17 cellular contexts compared by ENCODE assay signal in the genomic region with DNA sequence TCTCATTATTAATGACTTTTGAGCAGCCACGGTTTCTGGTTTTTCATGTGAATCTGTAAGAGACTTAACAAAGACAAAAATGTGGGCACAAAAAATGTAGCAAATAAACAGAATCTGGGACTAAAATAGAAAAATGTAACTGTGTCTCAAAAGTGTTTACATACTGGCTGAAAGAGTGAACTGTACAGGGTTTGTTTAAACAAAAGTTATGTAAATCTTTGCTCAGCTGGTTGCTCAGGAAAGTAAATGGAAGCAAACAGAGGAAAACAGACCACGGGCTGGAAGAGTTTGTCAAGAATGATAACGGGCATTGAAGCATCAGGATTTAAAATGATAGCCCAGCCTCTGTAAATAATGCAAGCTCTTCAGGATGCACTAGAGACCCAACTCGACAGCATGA.
A peak's percentile ranks its signal among the peaks of the same experiment; 100 is the strongest.
DNase-seq lines count a peak whose midpoint lies in the region; ATAC-seq, FAIRE-seq and TF ChIP-seq lines count a peak whose summit lies in the region.
"Had no signal": no experiment of that assay in that cellular context is flagged by ENCODE, and none has a peak within 500 bp of the region (broad histone marks: within the 10 kb centered on the region; RNA-seq: fewer than 3 reads in every experiment).

No MANE protein-coding gene starts in this region.

- H3K4me1 Mint-ChIP-seq in Caco-2 (ENCODE audit: low read depth, unreplicated experiment), result peaks cover 14% of the 10 kb centered on the region

- H3K9me3 ChIP-seq in Caco-2, result no peaks in the 10 kb centered on the region
- no peaks in the 10 kb centered on the region for H3K9me3 ChIP-seq in HepG2 (ENCODE audit: low read length)
- H3K9me3 ChIP-seq: A549 had no signal

- H3K4me3 Mint-ChIP-seq in Caco-2 (ENCODE audit: unreplicated experiment), result peak overlapping the region; percentile 31
- H3K4me3 Mint-ChIP-seq: CD4-positive, CD25-positive, alpha-beta regulatory T cell had no signal

- TF ChIP-seq CTCF in Caco-2 (IDR thresholded peaks at IDR 0.05; ENCODE audit: insufficient read depth in 1 of 2, low read depth in 1 of 2, low read length in 1 of 2, severe bottlenecking in 1 of 2, unreplicated experiment in 1 of 2), result no peak
- no peak for TF ChIP-seq CTCF in LNCaP clone FGC (IDR thresholded peaks at IDR 0.05; ENCODE audit: control insufficient read depth, extremely low read depth, insufficient read depth)
- TF ChIP-seq CTCF in HepG2 (CRISPR knock-in tag; IDR thresholded peaks at IDR 0.05), result no peak

- BruUV-seq in Caco-2 (replicated peaks; lab: Mats Ljungman, UMichigan), result no TSS peak
- no TSS peak for BruUV-seq in HepG2 (replicated peaks; lab: Mats Ljungman, UMichigan)

- POLR2A ChIA-PET in Caco-2 (lab: Charles Lee) (no interaction called here), HepG2 (lab: Yijun Ruan, JAX) (no interaction called here)

- H3K27ac ChIP-seq in HepG2 (ENCODE audit: extremely low read length, insufficient read depth, low read length), result no peak overlapping the region
- H3K27ac ChIP-seq: A549, RWPE1 had no signal

- ATAC-seq in HepG2 (peak; percentile 87), GM19455 (IDR thresholded peaks at IDR 0.05; ENCODE audit: unreplicated experiment) (no peak)
- ATAC-seq: A549 had no signal

- CTCF ChIA-PET in Caco-2 (lab: Charles Lee), result no interaction called here
- CTCF ChIA-PET in HepG2 (lab: Yijun Ruan, JAX; ENCODE audit: low intra/inter-chr PET ratio, low total read pairs), result no interaction called here

- peaks cover 13% of the 10 kb centered on the region for H3K9me3 Mint-ChIP-seq in Caco-2 (ENCODE audit: unreplicated experiment)

- FAIRE-seq in HepG2 (lab: Jason Lieb, UNC), result peak; percentile 79
- FAIRE-seq: A549 had no signal

- no peaks in the 10 kb centered on the region for H3K36me3 Mint-ChIP-seq in Caco-2 (ENCODE audit: insufficient read depth, unreplicated experiment)
- H3K36me3 Mint-ChIP-seq: CD4-positive, CD25-positive, alpha-beta regulatory T cell had no signal

- no peaks in the 10 kb centered on the region for H3K36me3 ChIP-seq in Caco-2 (ENCODE audit: control insufficient read depth, insufficient read depth, low read length)
- no peaks in the 10 kb centered on the region for H3K36me3 ChIP-seq in HepG2 (replicated peaks in 1 of 2; ENCODE audit: control insufficient read depth in 1 of 2, insufficient read depth in 2 of 2, low read length in 2 of 2)

- intact Hi-C loops in Caco-2 (cut with micrococcal nuclease; ENCODE audit: unreplicated experiment), result no loop called here
- intact Hi-C loops in HepG2 (cut with micrococcal nuclease; ENCODE audit: unreplicated experiment), result no loop called here

- H3K27me3 ChIP-seq in Caco-2 (replicated peaks; ENCODE audit: control insufficient read depth, insufficient read depth, low read length) (no peaks in the 10 kb centered on the region), HepG2 (ENCODE audit: control insufficient read depth in 1 of 2, insufficient read depth in 2 of 2, low read length in 2 of 2) (no peaks in the 10 kb centered on the region)

- TF ChIP-seq EP300 in HepG2 (IDR thresholded peaks at IDR 0.05; ENCODE audit: low read depth in 2 of 2, low read length in 2 of 2) (peak in 1 of 2 experiments; percentile 48; a peak in 1 of 4 replicates), HepG2 (CRISPR knock-in tag; IDR thresholded peaks at IDR 0.05; ENCODE audit: borderline replicate concordance) (no peak)

- DNase-seq in Caco-2 (peak in 1 of 2 experiments; percentile 36), LNCaP clone FGC (ENCODE audit: low read depth) (peak; percentile 33), SHP77 (lab: John Stamatoyannopoulos, UW) (peak; percentile 21 to 45), HepG2 (ENCODE audit: low spot score) (peak; percentile 40), epidermal melanocyte (ENCODE audit: insufficient read length, low spot score) (no peak), AML-193 (lab: John Stamatoyannopoulos, UW) (no peak)
- DNase-seq: Calu3; CD4-positive, CD25-positive, alpha-beta regulatory T cell; DND-41; GDM1; GOT3; MV-4-11; NCI-H1436 treated with DMSO at 0.1 percent for 48 hours; NCI-H446 treated with DMSO at 0.1 percent for 48 hours had no signal

- TF ChIP-seq POLR2A in HepG2 (IDR thresholded peaks at IDR 0.05; ENCODE audit: insufficient read depth in 1 of 2, low read depth in 2 of 2, low read length in 2 of 2), result no peak

- WGBS in HepG2 (ENCODE audit: low lambda C conversion rate), result 2% methylated on average over 4 of the region's 4 CpGs

- H3K27ac Mint-ChIP-seq in Caco-2 (ENCODE audit: unreplicated experiment), result no peak overlapping the region
- H3K27ac Mint-ChIP-seq: CD4-positive, CD25-positive, alpha-beta regulatory T cell had no signal

- H3K4me3 ChIP-seq in Caco-2 (ENCODE audit: low read depth, low read length) (no peak overlapping the region), LNCaP clone FGC (ENCODE audit: low read depth, low read length) (no peak overlapping the region), HepG2 (replicated peaks in 1 of 3; ENCODE audit: insufficient read depth in 1 of 3, low read depth in 2 of 3, low read length in 3 of 3) (no peak overlapping the region; a peak in 1 of 6 replicates)
- H3K4me3 ChIP-seq: A549 had no signal

- no peaks in the 10 kb centered on the region; the same call in 1 of the 2 replicates for H3K4me1 ChIP-seq in Caco-2
- peaks cover 17% of the 10 kb centered on the region for H3K4me1 ChIP-seq in HepG2 (ENCODE audit: insufficient read depth, low read length)
- H3K4me1 ChIP-seq: A549 had no signal

- no peak overlapping the region for H3K9ac ChIP-seq in HepG2 (ENCODE audit: insufficient read depth, low read depth, low read length)

- in situ Hi-C loops in HepG2 (cut with HindIII; ENCODE audit: extremely low pct_ligation_motif_present, low pct_unique_long_range_greater_than_20kb), result no loop called here

- H3K27me3 Mint-ChIP-seq in Caco-2 (ENCODE audit: insufficient read depth, unreplicated experiment), result no peaks in the 10 kb centered on the region
- H3K27me3 Mint-ChIP-seq: CD4-positive, CD25-positive, alpha-beta regulatory T cell had no signal

- no peak for TF ChIP-seq RAD21 in HepG2 (CRISPR knock-in tag; IDR thresholded peaks at IDR 0.05)

- H4K20me1 ChIP-seq in HepG2 (ENCODE audit: insufficient read depth, low read length), result no peaks in the 10 kb centered on the region

- H3K4me2 ChIP-seq in HepG2 (ENCODE audit: low read depth, low read length), result no peak overlapping the region
- H3K4me2 ChIP-seq: A549 had no signal

- no peak overlapping the region for H2AFZ ChIP-seq in HepG2 (ENCODE audit: low read length)

- H3K79me2 ChIP-seq in HepG2 (ENCODE audit: insufficient read depth, low read length), result no peaks in the 10 kb centered on the region

TF ChIP-seq in HepG2, 621 proteins besides CTCF, POLR2A, EP300 and RAD21 (continues in another document):
- TF ChIP-seq, protein P1, sequence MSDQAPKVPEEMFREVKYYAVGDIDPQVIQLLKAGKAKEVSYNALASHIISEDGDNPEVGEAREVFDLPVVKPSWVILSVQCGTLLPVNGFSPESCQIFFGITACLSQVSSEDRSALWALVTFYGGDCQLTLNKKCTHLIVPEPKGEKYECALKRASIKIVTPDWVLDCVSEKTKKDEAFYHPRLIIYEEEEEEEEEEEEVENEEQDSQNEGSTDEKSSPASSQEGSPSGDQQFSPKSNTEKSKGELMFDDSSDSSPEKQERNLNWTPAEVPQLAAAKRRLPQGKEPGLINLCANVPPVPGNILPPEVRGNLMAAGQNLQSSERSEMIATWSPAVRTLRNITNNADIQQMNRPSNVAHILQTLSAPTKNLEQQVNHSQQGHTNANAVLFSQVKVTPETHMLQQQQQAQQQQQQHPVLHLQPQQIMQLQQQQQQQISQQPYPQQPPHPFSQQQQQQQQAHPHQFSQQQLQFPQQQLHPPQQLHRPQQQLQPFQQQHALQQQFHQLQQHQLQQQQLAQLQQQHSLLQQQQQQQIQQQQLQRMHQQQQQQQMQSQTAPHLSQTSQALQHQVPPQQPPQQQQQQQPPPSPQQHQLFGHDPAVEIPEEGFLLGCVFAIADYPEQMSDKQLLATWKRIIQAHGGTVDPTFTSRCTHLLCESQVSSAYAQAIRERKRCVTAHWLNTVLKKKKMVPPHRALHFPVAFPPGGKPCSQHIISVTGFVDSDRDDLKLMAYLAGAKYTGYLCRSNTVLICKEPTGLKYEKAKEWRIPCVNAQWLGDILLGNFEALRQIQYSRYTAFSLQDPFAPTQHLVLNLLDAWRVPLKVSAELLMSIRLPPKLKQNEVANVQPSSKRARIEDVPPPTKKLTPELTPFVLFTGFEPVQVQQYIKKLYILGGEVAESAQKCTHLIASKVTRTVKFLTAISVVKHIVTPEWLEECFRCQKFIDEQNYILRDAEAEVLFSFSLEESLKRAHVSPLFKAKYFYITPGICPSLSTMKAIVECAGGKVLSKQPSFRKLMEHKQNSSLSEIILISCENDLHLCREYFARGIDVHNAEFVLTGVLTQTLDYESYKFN (CRISPR knock-in tag; conservative IDR thresholded peaks at IDR 0.05), result peak; percentile 44
- TF ChIP-seq NR2F1 (CRISPR knock-in tag; IDR thresholded peaks at IDR 0.05) (no peak), FOXA3 (CRISPR knock-in tag; IDR thresholded peaks at IDR 0.05) (peak; percentile 72), NPAS2 (CRISPR knock-in tag; IDR thresholded peaks at IDR 0.05; ENCODE audit: borderline replicate concordance) (no peak)
- TF ChIP-seq, protein P2, sequence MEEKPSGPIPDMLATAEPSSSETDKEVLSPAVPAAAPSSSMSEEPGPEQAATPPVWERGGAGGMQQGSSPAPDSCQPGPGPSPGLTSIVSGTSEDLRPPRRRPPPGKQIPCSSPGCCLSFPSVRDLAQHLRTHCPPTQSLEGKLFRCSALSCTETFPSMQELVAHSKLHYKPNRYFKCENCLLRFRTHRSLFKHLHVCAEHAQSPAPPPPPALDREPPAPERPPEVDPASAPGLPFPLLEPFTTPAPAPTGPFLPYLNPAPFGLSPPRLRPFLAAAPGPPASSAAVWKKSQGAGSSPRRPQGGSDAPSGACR (CRISPR knock-in tag; IDR thresholded peaks at IDR 0.05), result no peak
- TF ChIP-seq, protein P3, sequence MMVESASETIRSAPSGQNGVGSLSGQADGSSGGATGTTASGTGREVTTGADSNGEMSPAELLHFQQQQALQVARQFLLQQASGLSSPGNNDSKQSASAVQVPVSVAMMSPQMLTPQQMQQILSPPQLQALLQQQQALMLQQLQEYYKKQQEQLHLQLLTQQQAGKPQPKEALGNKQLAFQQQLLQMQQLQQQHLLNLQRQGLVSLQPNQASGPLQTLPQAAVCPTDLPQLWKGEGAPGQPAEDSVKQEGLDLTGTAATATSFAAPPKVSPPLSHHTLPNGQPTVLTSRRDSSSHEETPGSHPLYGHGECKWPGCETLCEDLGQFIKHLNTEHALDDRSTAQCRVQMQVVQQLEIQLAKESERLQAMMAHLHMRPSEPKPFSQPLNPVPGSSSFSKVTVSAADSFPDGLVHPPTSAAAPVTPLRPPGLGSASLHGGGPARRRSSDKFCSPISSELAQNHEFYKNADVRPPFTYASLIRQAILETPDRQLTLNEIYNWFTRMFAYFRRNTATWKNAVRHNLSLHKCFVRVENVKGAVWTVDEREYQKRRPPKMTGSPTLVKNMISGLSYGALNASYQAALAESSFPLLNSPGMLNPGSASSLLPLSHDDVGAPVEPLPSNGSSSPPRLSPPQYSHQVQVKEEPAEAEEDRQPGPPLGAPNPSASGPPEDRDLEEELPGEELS (CRISPR knock-in tag; IDR thresholded peaks at IDR 0.05), result peak; percentile 62

Comparison
In these comparisons a context has a peak if more than half of its experiments do, and no peak if none do; other contexts are left out.
1. DNase-seq: peak in LNCaP clone FGC (single experiment), SHP77 (2 of 2) and HepG2 (single experiment); none in epidermal melanocyte (single experiment) and AML-193 (0 of 2).